ENCODE assay signal across 15 cellular contexts in the genomic region with DNA sequence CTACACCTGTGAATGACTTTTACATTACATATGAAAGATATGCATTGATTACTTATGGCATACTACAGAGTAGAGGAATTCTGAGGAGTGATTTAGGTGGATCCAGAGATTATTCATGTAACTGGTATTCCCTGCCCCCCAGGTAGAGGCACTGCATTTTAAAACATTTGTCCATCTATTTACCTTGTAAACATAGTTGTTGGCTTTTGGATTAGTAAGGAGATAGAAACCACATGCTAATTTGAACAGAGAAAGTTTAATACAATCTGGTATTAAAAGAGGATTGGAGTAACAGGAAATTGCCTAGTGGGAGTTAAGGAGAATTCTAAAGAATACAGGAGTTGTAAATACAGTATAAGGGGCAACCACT.
"Had no signal": no experiment of that assay in that cellular context is flagged by ENCODE, and none has a peak within 500 bp of the region (broad histone marks: within the 10 kb centered on the region; RNA-seq: fewer than 3 reads in every experiment).

No MANE protein-coding gene starts in this region.

- H3K27ac ChIP-seq: coronary artery, heart left ventricle, left ventricle myocardium inferior, tibial nerve, vagina had no signal

- H3K4me3 Mint-ChIP-seq: activated naive CD8-positive, alpha-beta T cell treated with anti-CD3 and anti-CD28 coated beads, Interleukin-2, amount 50 U/mL, for 24 hours; activated T-helper 1 cell treated with anti-CD3 and anti-CD28 coated beads, Interleukin-12 subunit alpha, Interleukin-12 subunit beta, Interleukin-2, Interleukin-4 antibody, amounts not matched to agents 30 ng/mL and 10 ng/mL and 1 ng/mL, durations not matched to agents 14 hours and 24 hours and 36 hours; T-helper 1 cell treated with Interleukin-12 subunit alpha and Interleukin-12 subunit beta and Interleukin-4 antibody, amounts not matched to agents 30 μg/mL and 1 μg/mL, for 36 hours had no signal

- H3K36me3 ChIP-seq: heart left ventricle, left ventricle myocardium inferior, vagina had no signal

- H3K9me3 ChIP-seq: vagina had no signal

- H3K27ac Mint-ChIP-seq: activated naive CD8-positive, alpha-beta T cell treated with anti-CD3 and anti-CD28 coated beads, Interleukin-2, amount 50 U/mL, for 24 hours; activated T-helper 1 cell treated with anti-CD3 and anti-CD28 coated beads, Interleukin-12 subunit alpha, Interleukin-12 subunit beta, Interleukin-2, Interleukin-4 antibody, amounts not matched to agents 30 ng/mL and 10 ng/mL and 1 ng/mL, durations not matched to agents 14 hours and 24 hours and 36 hours had no signal

- H3K27me3 ChIP-seq: tibial nerve, vagina had no signal

- H3K27me3 Mint-ChIP-seq: activated naive CD8-positive, alpha-beta T cell treated with anti-CD3 and anti-CD28 coated beads, Interleukin-2, amount 50 U/mL, for 24 hours had no signal

- ATAC-seq: activated naive CD8-positive, alpha-beta T cell treated with anti-CD3 and anti-CD28 coated beads, Interleukin-2, amount 50 U/mL, for 24 hours; heart left ventricle had no signal

- H3K4me3 ChIP-seq: coronary artery, heart left ventricle, left ventricle myocardium inferior, tibial nerve, vagina had no signal

- H3K4me1 ChIP-seq: heart left ventricle, left ventricle myocardium inferior, tibial nerve had no signal

- DNase-seq: activated CD4-positive, alpha-beta T cell treated with anti-CD3 and anti-CD28 coated beads, Interleukin-2, amount 50 U/mL, for 48 hours; activated CD8-positive, alpha-beta memory T cell treated with anti-CD3 and anti-CD28 coated beads, Interleukin-2, amount 50 U/mL, for 4 hours; activated naive CD4-positive, alpha-beta T cell treated with Interleukin-2 at 50 U/mL for 16 hours; activated naive CD8-positive, alpha-beta T cell treated with anti-CD3 and anti-CD28 coated beads, Interleukin-2, amount 50 U/mL, for 24 hours; caudate nucleus; effector CD4-positive, alpha-beta T cell; heart left ventricle; islet precursor cell; left ventricle myocardium inferior; retina had no signal
